ENCODE assay signal across 16 cellular contexts in genomic region chr17:918102-918740, GRCh38.
DNase-seq lines count a peak whose midpoint lies in the region; ATAC-seq and TF ChIP-seq lines count a peak whose summit lies in the region.
"Had no signal": no experiment of that assay in that cellular context is flagged by ENCODE, and none has a peak within 500 bp of the region (broad histone marks: within the 10 kb centered on the region; RNA-seq: fewer than 3 reads in every experiment).

No MANE protein-coding gene starts in this region.

- ATAC-seq in left lobe of liver, result peak; percentile 11

- no peak overlapping the region for H4K91ac ChIP-seq in neuronal stem cell (ENCODE audit: low read depth, low read length, poor library complexity)

- no peak for TF ChIP-seq POLR2A in spleen (IDR thresholded peaks at IDR 0.05)

- H3K4me1 ChIP-seq in spleen (peaks cover 0 to 15% (median 2%) of the 10 kb centered on the region in 6 donors), neuronal stem cell (ENCODE audit: control insufficient read depth in 2 of 2, insufficient read depth in 1 of 2, low read depth in 1 of 2, low read length in 2 of 2) (peaks cover 13 to 14% of the 10 kb centered on the region in 2 donors)
- H3K4me1 ChIP-seq: colonic mucosa had no signal

- DNase-seq in GM03348 (ENCODE audit: low spot score) (peak; percentile 32), dermis blood vessel endothelial cell (peak; percentile 74), left lobe of liver (ENCODE audit: low spot score) (no peak), spleen (peak; percentile 22), GDM1 (lab: John Stamatoyannopoulos, UW) (no peak), neuronal stem cell (ENCODE audit: low spot score) (no peak), HK-2 (ENCODE audit: unreplicated experiment) (no peak)
- no peak for DNase-seq in activated CD8-positive, alpha-beta memory T cell treated with anti-CD3 and anti-CD28 coated beads, Interleukin-2, amount 50 U/mL, for 4 hours
- DNase-seq: activated T-cell treated with anti-CD3 and anti-CD28 coated beads for 4 hours, colonic mucosa, DND-41, islet precursor cell, MV-4-11, NCI-H2171 treated with DMSO at 0.1 percent for 48 hours, WERI-Rb-1 had no signal

- peaks cover 15% of the 10 kb centered on the region for H3K79me1 ChIP-seq in neuronal stem cell (ENCODE audit: low read depth, low read length)

- H2AFZ ChIP-seq in neuronal stem cell (ENCODE audit: low read length), result no peak overlapping the region

- no peaks in the 10 kb centered on the region for H3K36me3 ChIP-seq in spleen
- peaks cover 10 to 53% of the 10 kb centered on the region in 2 donors for H3K36me3 ChIP-seq in neuronal stem cell (replicated peaks in 1 of 2; ENCODE audit: control insufficient read depth in 2 of 2, insufficient read depth in 2 of 2, low read length in 2 of 2)
- H3K36me3 ChIP-seq: colonic mucosa had no signal

- no peak overlapping the region for H3K4me2 ChIP-seq in neuronal stem cell (ENCODE audit: insufficient read depth, low read length, poor library complexity, severe bottlenecking)

- no peak overlapping the region for H2BK15ac ChIP-seq in neuronal stem cell (ENCODE audit: low read length)

- H3K27me3 ChIP-seq in spleen (replicated peaks in 1 of 7) (peaks cover 0 to 6% (median 0%) of the 10 kb centered on the region in 7 donors), neuronal stem cell (ENCODE audit: control insufficient read depth in 3 of 3, insufficient read depth in 3 of 3, low read depth in 1 of 3, low read length in 3 of 3) (no peaks in the 10 kb centered on the region)
- H3K27me3 ChIP-seq: colonic mucosa had no signal

- H4K8ac ChIP-seq in neuronal stem cell (ENCODE audit: low read depth, low read length), result no peak overlapping the region

- H3K14ac ChIP-seq in neuronal stem cell (ENCODE audit: low read length), result no peak overlapping the region

- WGBS in spleen, 5 donors, result 74 to 84% (median 78%) methylated on average over 26 of the region's 26 CpGs
- no CpG with 5 or more reads among the region's 26 CpGs for WGBS in neuronal stem cell (ENCODE audit: extremely low coverage in 2 of 2, insufficient read length in 2 of 2, insufficient replicate concordance in 1 of 2), 2 donors

- no peak overlapping the region for H3K9ac ChIP-seq in neuronal stem cell (ENCODE audit: low read depth, low read length, poor library complexity)

- H3K4me3 ChIP-seq in spleen (no peak overlapping the region), neuronal stem cell (ENCODE audit: low read length in 2 of 2) (no peak overlapping the region)
- H3K4me3 ChIP-seq: colonic mucosa, SK-N-MC had no signal

- H2BK5ac ChIP-seq in neuronal stem cell (ENCODE audit: low read length), result no peak overlapping the region

- intact Hi-C loops in spleen (cut with DNase I; ENCODE audit: low total_unique reads), result no loop called here

- no peak overlapping the region for H2AK5ac ChIP-seq in neuronal stem cell (ENCODE audit: low read depth, low read length)

- no peak overlapping the region for H3K23ac ChIP-seq in neuronal stem cell (ENCODE audit: low read depth, low read length, poor library complexity)

- H3K4ac ChIP-seq in neuronal stem cell (ENCODE audit: low read length), result no peak overlapping the region

- H3K18ac ChIP-seq in neuronal stem cell (ENCODE audit: low read length), result no peak overlapping the region

- no peak for TF ChIP-seq CTCF in spleen (IDR thresholded peaks at IDR 0.05 in 8 of 11, conservative IDR thresholded peaks at IDR 0.05 in 3 of 11)

- H3K9me3 ChIP-seq in spleen, result no peaks in the 10 kb centered on the region
- peaks cover 11 to 39% of the 10 kb centered on the region in 2 donors for H3K9me3 ChIP-seq in neuronal stem cell (replicated peaks in 1 of 2; ENCODE audit: control insufficient read depth in 2 of 2, insufficient read depth in 1 of 2, low read depth in 1 of 2, low read length in 2 of 2)
- H3K9me3 ChIP-seq: colonic mucosa had no signal

- no peak overlapping the region for H2BK12ac ChIP-seq in neuronal stem cell (ENCODE audit: low read length)

- H3K27ac ChIP-seq in spleen, result peak overlapping the region in 7 of 8 donors; percentile 42 to 77 (median 62)
- H3K27ac ChIP-seq in neuronal stem cell (replicated peaks; ENCODE audit: low read length), result no peak overlapping the region
- H3K27ac ChIP-seq: colonic mucosa, SK-N-MC, WERI-Rb-1 had no signal

- H2BK120ac ChIP-seq in neuronal stem cell (ENCODE audit: low read depth, low read length), result no peak overlapping the region

Comparison
In these comparisons a context has a peak if more than half of its experiments do, and no peak if none do; other contexts are left out.
1. DNase-seq: peak in GM03348 (single experiment), dermis blood vessel endothelial cell (single experiment) and spleen (single experiment); none in left lobe of liver (single experiment), activated CD8-positive, alpha-beta memory T cell treated with anti-CD3 and anti-CD28 coated beads, Interleukin-2, amount 50 U/mL, for 4 hours (single experiment), GDM1 (single experiment), neuronal stem cell (single experiment) and HK-2 (single experiment).